ENCODE assay signal across 1 cellular context in the genomic region with DNA sequence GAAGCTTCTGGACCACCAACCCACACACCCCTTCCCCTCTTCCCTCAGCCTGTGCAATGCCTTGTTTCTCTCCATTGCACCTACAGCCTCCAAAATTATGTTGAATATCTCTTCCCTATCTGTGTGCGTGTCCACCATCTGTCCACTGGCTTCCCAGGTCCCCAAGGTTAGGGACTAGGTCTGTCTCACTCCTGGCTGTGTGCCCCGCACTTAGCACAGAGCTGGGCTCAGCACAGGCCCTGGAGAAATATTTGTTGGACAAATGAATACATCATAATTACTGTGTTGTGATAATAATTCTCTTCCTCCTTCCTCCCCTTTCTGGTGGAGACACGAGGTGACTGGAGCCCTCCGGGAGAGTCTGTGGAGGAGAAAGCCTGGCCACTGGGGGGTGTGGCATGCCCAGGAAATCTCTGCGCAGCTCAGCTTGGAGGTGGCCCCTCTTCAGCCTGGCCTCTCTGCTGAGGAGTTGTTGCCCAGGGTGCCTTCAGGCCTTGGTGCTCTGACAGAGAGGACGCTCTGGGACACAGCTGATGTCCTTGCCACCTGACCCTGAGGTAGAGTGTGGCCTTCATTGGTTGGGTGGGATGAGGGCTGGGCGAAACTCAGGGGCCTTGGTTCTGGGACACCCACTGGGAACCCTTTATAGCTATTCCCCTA.
TF ChIP-seq lines count a peak whose summit lies in the region.

No MANE protein-coding gene starts in this region.

TF ChIP-seq in HCT116, 20 proteins besides CTCF, POLR2A, EP300 and RAD21 (continued from another document):
- TF ChIP-seq REST (IDR thresholded peaks at IDR 0.05; ENCODE audit: low read depth) (no peak), ATF3 (IDR thresholded peaks at IDR 0.05) (no peak), EGR1 (IDR thresholded peaks at IDR 0.05; ENCODE audit: low read depth) (no peak), FOSL1 (IDR thresholded peaks at IDR 0.05; ENCODE audit: low read depth) (no peak), EZH2phosphoT487 (IDR thresholded peaks at IDR 0.05; ENCODE audit: borderline replicate concordance) (no peak), SIN3A (IDR thresholded peaks at IDR 0.05; ENCODE audit: low read depth) (no peak), ZNF274 (IDR thresholded peaks at IDR 0.05; ENCODE audit: low read depth, low read length) (no peak)
